ENCODE assay signal across 21 cellular contexts in the genomic region with DNA sequence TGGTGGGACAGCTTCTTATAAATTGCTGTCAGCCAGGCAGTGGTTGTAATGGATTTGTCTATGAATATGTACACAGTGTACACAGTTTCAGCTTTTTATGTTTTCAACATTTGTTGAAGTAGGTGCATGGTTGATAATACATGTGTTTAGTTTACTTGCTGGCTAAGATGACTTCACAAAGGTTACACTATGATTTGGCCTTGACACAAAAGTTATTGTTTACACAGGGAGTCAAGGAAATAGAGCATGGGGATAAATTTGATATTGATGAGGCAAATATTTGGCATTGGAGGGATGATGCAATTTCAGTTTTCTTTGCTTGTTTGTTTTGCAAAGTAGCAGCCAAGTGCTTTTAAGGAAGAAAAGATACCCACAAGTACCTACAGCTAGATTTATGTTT. TPM values are rescaled to one million over a fixed set of nuclear protein-coding genes. Genes with fewer than 3 reads are reported as not detected.
"Had no signal": no experiment of that assay in that cellular context is flagged by ENCODE, and none has a peak within 500 bp of the region (broad histone marks: within the 10 kb centered on the region; RNA-seq: fewer than 3 reads in every experiment).

No MANE protein-coding gene starts in this region.

- H3K4me1 Mint-ChIP-seq: activated naive CD4-positive, alpha-beta T cell treated with anti-CD3 and anti-CD28 coated beads, Interleukin-2, amount 10 ng/mL, durations not matched to agents 7 days and 5 days had no signal

- H3K4me3 Mint-ChIP-seq: activated CD8-positive, alpha-beta T cell treated with anti-CD3 and anti-CD28 coated beads for 36 hours; activated naive CD4-positive, alpha-beta T cell treated with anti-CD3 and anti-CD28 coated beads, Interleukin-2, amount 10 ng/mL, durations not matched to agents 7 days and 5 days; activated naive CD8-positive, alpha-beta T cell treated with anti-CD3 and anti-CD28 coated beads for 36 hours; activated T-cell treated with anti-CD3 and anti-CD28 coated beads, Interleukin-2, amount 50 U/mL, for 72 hours had no signal

- H3K9me3 Mint-ChIP-seq: activated naive CD4-positive, alpha-beta T cell treated with anti-CD3 and anti-CD28 coated beads, Interleukin-2, amount 10 ng/mL, durations not matched to agents 7 days and 5 days; activated naive CD8-positive, alpha-beta T cell treated with anti-CD3 and anti-CD28 coated beads for 36 hours; activated T-cell treated with anti-CD3 and anti-CD28 coated beads, Interleukin-2, amount 50 U/mL, for 72 hours; activated T-helper 2 cell treated with anti-CD3 and anti-CD28 coated beads, Interferon-gamma antibody, Interleukin-2, Interleukin-4, amounts not matched to agents 10 μg/mL and 5 μg/mL and 100 μg/mL, durations not matched to agents 14 hours and 24 hours and 36 hours had no signal

- H3K27ac Mint-ChIP-seq: activated CD8-positive, alpha-beta T cell treated with anti-CD3 and anti-CD28 coated beads for 36 hours; activated naive CD4-positive, alpha-beta T cell treated with anti-CD3 and anti-CD28 coated beads, Interleukin-2, amount 10 ng/mL, durations not matched to agents 7 days and 5 days; activated naive CD8-positive, alpha-beta T cell treated with anti-CD3 and anti-CD28 coated beads for 36 hours; activated T-cell treated with anti-CD3 and anti-CD28 coated beads, Interleukin-2, amount 50 U/mL, for 72 hours; activated T-helper 2 cell treated with anti-CD3 and anti-CD28 coated beads, Interferon-gamma antibody, Interleukin-2, Interleukin-4, amounts not matched to agents 10 μg/mL and 5 μg/mL and 100 μg/mL, durations not matched to agents 14 hours and 24 hours and 36 hours had no signal

- H3K36me3 ChIP-seq: WERI-Rb-1 had no signal

- H3K36me3 Mint-ChIP-seq: activated naive CD4-positive, alpha-beta T cell treated with anti-CD3 and anti-CD28 coated beads, Interleukin-2, amount 10 ng/mL, durations not matched to agents 7 days and 5 days; activated naive CD8-positive, alpha-beta T cell treated with anti-CD3 and anti-CD28 coated beads for 36 hours had no signal

- DNase-seq: activated CD4-positive, alpha-beta T cell treated with anti-CD3 and anti-CD28 coated beads for 4 hours; activated CD8-positive, alpha-beta memory T cell treated with anti-CD3 and anti-CD28 coated beads, Interleukin-2, amount 50 U/mL, for 4 hours; activated CD8-positive, alpha-beta T cell treated with anti-CD3 and anti-CD28 coated beads for 36 hours; activated gamma-delta T cell treated with Interleukin-2 at 50 U/mL for 16 hours; activated naive CD4-positive, alpha-beta T cell treated with anti-CD3 and anti-CD28 coated beads, Interleukin-2, amount 10 ng/mL, durations not matched to agents 7 days and 5 days; activated naive CD8-positive, alpha-beta T cell treated with anti-CD3 and anti-CD28 coated beads for 36 hours; activated T-cell treated with anti-CD3 and anti-CD28 coated beads, Interleukin-2, amount 50 U/mL, for 72 hours; caudate nucleus; MM.1S; NCI-H1105 treated with DMSO at 0.1 percent for 48 hours; NCI-H1436 treated with DMSO at 0.1 percent for 48 hours; NCI-H187; NCI-H345; NCI-H510A; NCI-H526 treated with DMSO at 0.1 percent for 48 hours; SHP77 treated with DMSO at 0.1 percent for 48 hours; T-helper 2 cell; WERI-Rb-1 had no signal

- ATAC-seq: activated CD4-positive, CD25-positive, alpha-beta regulatory T cell treated with anti-CD3 and anti-CD28 coated beads, Interleukin-2, amount 50 U/mL, for 24 hours; activated CD8-positive, alpha-beta T cell treated with anti-CD3 and anti-CD28 coated beads for 36 hours; activated T-cell treated with anti-CD3 and anti-CD28 coated beads, Interleukin-2, amount 50 U/mL, for 72 hours had no signal

- H3K27ac ChIP-seq: WERI-Rb-1 had no signal

RNA-seq across cellular contexts. Expression of a gene that starts 23.5 kb away (rescaled TPM):
- total RNA-seq: SK-MEL-5 had no signal
